Comparison of ENCODE assay signal across 10 cellular contexts in the genomic region with DNA sequence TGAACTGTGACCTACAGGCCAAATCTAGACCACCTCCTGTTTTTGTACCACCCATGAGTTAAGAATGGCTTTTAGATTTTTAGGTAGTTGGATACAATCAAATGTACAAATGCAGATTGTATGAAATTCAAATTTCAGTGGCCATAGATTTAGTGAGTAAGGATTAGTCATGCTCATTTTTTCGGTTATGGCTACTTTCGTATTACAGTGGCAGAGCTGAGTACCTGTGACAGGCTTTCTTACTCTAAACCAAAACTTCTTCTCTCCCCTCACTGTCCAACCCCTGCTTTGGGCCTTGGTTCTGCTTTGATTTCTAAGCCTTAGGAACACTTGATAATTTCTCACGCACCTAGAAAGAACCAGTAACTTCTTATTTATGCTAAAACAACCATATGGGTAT.
DNase-seq lines count a peak whose midpoint lies in the region; ATAC-seq and TF ChIP-seq lines count a peak whose summit lies in the region.
"Had no signal": no experiment of that assay in that cellular context is flagged by ENCODE, and none has a peak within 500 bp of the region (broad histone marks: within the 10 kb centered on the region; RNA-seq: fewer than 3 reads in every experiment).

No MANE protein-coding gene starts in this region.

- no peaks in the 10 kb centered on the region for H3K27me3 Mint-ChIP-seq in activated T-cell treated with anti-CD3 and anti-CD28 coated beads, Interleukin-2, amount 50 U/mL, for 24 hours
- H3K27me3 Mint-ChIP-seq in chondrocyte (ENCODE audit: low read depth): no peaks in the 10 kb centered on the region

- ATAC-seq in HG03175 (IDR thresholded peaks at IDR 0.05; ENCODE audit: unreplicated experiment): peak; percentile 46
- ATAC-seq in GM21737 (IDR thresholded peaks at IDR 0.05; ENCODE audit: unreplicated experiment): no peak
- no peak for ATAC-seq in GM19397 (IDR thresholded peaks at IDR 0.05; ENCODE audit: unreplicated experiment)

- H3K4me1 ChIP-seq in tibial nerve: peaks cover 0 to 60% (median 31%) of the 10 kb centered on the region in 4 donors

- no peak for DNase-seq in activated T-cell treated with anti-CD3 and anti-CD28 coated beads, Interleukin-2, amount 50 U/mL, for 24 hours
- DNase-seq in activated T-cell treated with anti-CD3 and anti-CD28 coated beads for 4 hours: no peak
- DNase-seq in chondrocyte (ENCODE audit: low spot score): no peak
- no peak for DNase-seq in tibial nerve (ENCODE audit: low spot score in 2 of 2)
- no peak for DNase-seq in activated CD4-positive, alpha-beta T cell treated with anti-CD3 and anti-CD28 coated beads for 4 hours
- DNase-seq: RPMI8226 had no signal

- H3K27ac ChIP-seq in tibial nerve: peak overlapping the region; percentile 36 to 84 (median 59)

- peaks cover 3% of the 10 kb centered on the region for H3K9me3 Mint-ChIP-seq in activated T-cell treated with anti-CD3 and anti-CD28 coated beads, Interleukin-2, amount 50 U/mL, for 24 hours
- peaks cover 3% of the 10 kb centered on the region for H3K9me3 Mint-ChIP-seq in chondrocyte (ENCODE audit: low read depth)

- no peaks in the 10 kb centered on the region for H3K36me3 ChIP-seq in tibial nerve
- H3K36me3 ChIP-seq: MG63 had no signal

- TF ChIP-seq CTCF in chondrocyte (IDR thresholded peaks at IDR 0.05) (no peak), tibial nerve (IDR thresholded peaks at IDR 0.05) (no peak)

- no peak overlapping the region for H3K4me3 ChIP-seq in tibial nerve
- H3K4me3 ChIP-seq: MG63 had no signal

- peak overlapping the region; percentile 93 for H3K27ac Mint-ChIP-seq in activated T-cell treated with anti-CD3 and anti-CD28 coated beads, Interleukin-2, amount 50 U/mL, for 24 hours
- peak overlapping the region; percentile 73 for H3K27ac Mint-ChIP-seq in chondrocyte (ENCODE audit: unreplicated experiment)

- no peaks in the 10 kb centered on the region for H3K27me3 ChIP-seq in tibial nerve
- H3K27me3 ChIP-seq: MG63 had no signal

- no peak for TF ChIP-seq EP300 in tibial nerve (IDR thresholded peaks at IDR 0.05)

- H3K4me3 Mint-ChIP-seq in activated T-cell treated with anti-CD3 and anti-CD28 coated beads, Interleukin-2, amount 50 U/mL, for 24 hours: peak overlapping the region; percentile 31
- H3K4me3 Mint-ChIP-seq in chondrocyte (ENCODE audit: unreplicated experiment): no peak overlapping the region

- TF ChIP-seq POLR2A in tibial nerve (IDR thresholded peaks at IDR 0.05): no peak

- peaks cover 74% of the 10 kb centered on the region for H3K4me1 Mint-ChIP-seq in activated T-cell treated with anti-CD3 and anti-CD28 coated beads, Interleukin-2, amount 50 U/mL, for 24 hours (ENCODE audit: low read depth)
- H3K4me1 Mint-ChIP-seq in chondrocyte (ENCODE audit: low read depth): peaks cover 68% of the 10 kb centered on the region

- H3K36me3 Mint-ChIP-seq in activated T-cell treated with anti-CD3 and anti-CD28 coated beads, Interleukin-2, amount 50 U/mL, for 24 hours (ENCODE audit: low read depth): no peaks in the 10 kb centered on the region
- no peaks in the 10 kb centered on the region for H3K36me3 Mint-ChIP-seq in chondrocyte (ENCODE audit: low read depth)

- peaks cover 0 to 11% (median 0%) of the 10 kb centered on the region in 4 donors for H3K9me3 ChIP-seq in tibial nerve

- WGBS in tibial nerve, 2 donors: 89 to 98% methylated on average over 3 of the region's 3 CpGs
